Comparison of ENCODE assay signal across 8 cellular contexts in genomic region chr12:96720363-96720705, GRCh38.
A peak's percentile ranks its signal among the peaks of the same experiment; 100 is the strongest.
DNase-seq lines count a peak whose midpoint lies in the region; ATAC-seq, FAIRE-seq and TF ChIP-seq lines count a peak whose summit lies in the region.

No MANE protein-coding gene starts in this region.

- ATAC-seq in GM19467 (IDR thresholded peaks at IDR 0.05; ENCODE audit: unreplicated experiment) (peak; percentile 68), HG03457 (IDR thresholded peaks at IDR 0.05; ENCODE audit: unreplicated experiment) (peak; percentile 86)

- H3K27ac Mint-ChIP-seq in osteocyte (ENCODE audit: unreplicated experiment), result peak overlapping the region; percentile 80

- H3K36me3 Mint-ChIP-seq in osteocyte (ENCODE audit: unreplicated experiment), result no peaks in the 10 kb centered on the region

- no peak for TF ChIP-seq RAD21 in SK-N-SH (IDR thresholded peaks at IDR 0.05; ENCODE audit: low read length)

- no peaks in the 10 kb centered on the region for H3K36me3 ChIP-seq in SK-N-SH (replicated peaks in 1 of 2; ENCODE audit: control insufficient read depth in 1 of 2, insufficient read depth in 2 of 2, low read length in 1 of 2)
- H3K36me3 ChIP-seq in thyroid gland, result no peaks in the 10 kb centered on the region

- H3K27me3 Mint-ChIP-seq in osteocyte (ENCODE audit: unreplicated experiment), result no peaks in the 10 kb centered on the region

- no peak for FAIRE-seq in HTR-8/SVneo (lab: Jason Lieb, UNC)

- peaks cover 6% of the 10 kb centered on the region for H3K4me1 Mint-ChIP-seq in osteocyte (ENCODE audit: unreplicated experiment)

- TF ChIP-seq POLR2A in thyroid gland (IDR thresholded peaks at IDR 0.05), result no peak

- intact Hi-C loops in dorsolateral prefrontal cortex (cut with DNase I) (no loop called here), thyroid gland (cut with DNase I) (no loop called here)

- H2AFZ ChIP-seq in SK-N-SH (ENCODE audit: low read depth), result peak overlapping the region; percentile 61; the same call in 1 of the 2 replicates

- no peaks in the 10 kb centered on the region for H3K9me3 Mint-ChIP-seq in osteocyte (ENCODE audit: unreplicated experiment)

- H3K4me3 ChIP-seq in SK-N-SH (ENCODE audit: low read depth in 2 of 2, low read length in 1 of 2), result peak overlapping the region; percentile 28 to 39; a peak in 3 of 4 replicates
- H3K4me3 ChIP-seq in dorsolateral prefrontal cortex, result peak overlapping the region; percentile 15 to 73 (median 50)
- H3K4me3 ChIP-seq in thyroid gland (replicated peaks in 1 of 3), result peak overlapping the region in 1 of 3 donors; percentile 11

- H3K4me3 Mint-ChIP-seq in osteocyte (ENCODE audit: unreplicated experiment), result peak overlapping the region; percentile 66

- H3K27me3 ChIP-seq in SK-N-SH (ENCODE audit: insufficient read depth) (no peaks in the 10 kb centered on the region), dorsolateral prefrontal cortex (no peaks in the 10 kb centered on the region), thyroid gland (no peaks in the 10 kb centered on the region)

- H3K27ac ChIP-seq in SK-N-SH (ENCODE audit: low read depth in 2 of 2, low read length in 1 of 2) (no peak overlapping the region), dorsolateral prefrontal cortex (peak overlapping the region in 3 of 59 donors; percentile 8 to 25 (median 11)), thyroid gland (no peak overlapping the region)

- CTCF ChIA-PET in SK-N-SH (lab: Yijun Ruan, JAX), result interaction anchor here (1.2 to 1.3 kb wide), 2 partner anchors 14 to 17 kb away, joined by 3 read pairs; no protein-coding TSS in a partner anchor

- POLR2A ChIA-PET in SK-N-SH (lab: Yijun Ruan, JAX), result no interaction called here

- no peaks in the 10 kb centered on the region for H3K9me2 ChIP-seq in SK-N-SH

- H3K9ac ChIP-seq in SK-N-SH, result no peak overlapping the region

- H3K4me1 ChIP-seq in SK-N-SH (ENCODE audit: control insufficient read depth in 1 of 2, insufficient read depth in 2 of 2, low read depth in 1 of 2, low read length in 1 of 2) (no peaks in the 10 kb centered on the region), thyroid gland (no peaks in the 10 kb centered on the region)

- 74% methylated on average over 9 of the region's 9 CpGs for WGBS in SK-N-SH (ENCODE audit: low lambda C conversion rate)
- WGBS in thyroid gland, 2 donors, result 72 to 77% methylated on average over 9 of the region's 9 CpGs

- DNase-seq in DMS79 (lab: John Stamatoyannopoulos, UW) (peak; percentile 38), SK-N-SH (no peak), dorsolateral prefrontal cortex (no peak), osteocyte (ENCODE audit: extremely low spot score, unreplicated experiment) (no peak), HTR-8/SVneo (ENCODE audit: insufficient read length, low spot score) (no peak), thyroid gland (no peak)

- TF ChIP-seq CTCF in SK-N-SH (IDR thresholded peaks at IDR 0.05) (0 out of 2 replicates have a peak, but pooled peaks have one; percentile 12), dorsolateral prefrontal cortex (IDR thresholded peaks at IDR 0.05 in 54 of 56, conservative IDR thresholded peaks at IDR 0.05 in 2 of 56; ENCODE audit: low read depth in 1 of 56, partially characterized antibody in 56 of 56) (no peak), osteocyte (IDR thresholded peaks at IDR 0.05) (no peak), thyroid gland (IDR thresholded peaks at IDR 0.05) (no peak)

- H3K9me3 ChIP-seq in SK-N-SH (no peaks in the 10 kb centered on the region), thyroid gland (no peaks in the 10 kb centered on the region)

- no peaks in the 10 kb centered on the region for H4K20me1 ChIP-seq in SK-N-SH (ENCODE audit: insufficient read depth)

- H3K4me2 ChIP-seq in SK-N-SH, result peak overlapping the region; percentile 16

- H3K79me2 ChIP-seq in SK-N-SH (ENCODE audit: insufficient read depth), result no peaks in the 10 kb centered on the region

- no peaks in the 10 kb centered on the region for H3F3A ChIP-seq in SK-N-SH (replicated peaks; ENCODE audit: insufficient read depth)

- TF ChIP-seq EP300 in SK-N-SH (IDR thresholded peaks at IDR 0.05; ENCODE audit: borderline replicate concordance in 1 of 2, low read depth in 1 of 2, low read length in 1 of 2), result no peak

TF ChIP-seq in SK-N-SH, 30 proteins besides CTCF, POLR2A, EP300 and RAD21:
- TF ChIP-seq POLR2AphosphoS5 (IDR thresholded peaks at IDR 0.05; ENCODE audit: low read depth, low read length) (no peak), MEF2A (IDR thresholded peaks at IDR 0.05; ENCODE audit: borderline replicate concordance, low read depth) (no peak), GABPA (IDR thresholded peaks at IDR 0.05; ENCODE audit: low read depth) (no peak), SIN3A (IDR thresholded peaks at IDR 0.05; ENCODE audit: borderline replicate concordance, low read depth, low read length) (no peak), ELF1 (IDR thresholded peaks at IDR 0.05) (no peak), FOXJ3 (CRISPR knock-in tag; IDR thresholded peaks at IDR 0.05) (no peak), JUND (IDR thresholded peaks at IDR 0.05) (no peak), USF1 (IDR thresholded peaks at IDR 0.05; ENCODE audit: borderline replicate concordance, low read depth) (no peak)
- TF ChIP-seq, protein P1, sequence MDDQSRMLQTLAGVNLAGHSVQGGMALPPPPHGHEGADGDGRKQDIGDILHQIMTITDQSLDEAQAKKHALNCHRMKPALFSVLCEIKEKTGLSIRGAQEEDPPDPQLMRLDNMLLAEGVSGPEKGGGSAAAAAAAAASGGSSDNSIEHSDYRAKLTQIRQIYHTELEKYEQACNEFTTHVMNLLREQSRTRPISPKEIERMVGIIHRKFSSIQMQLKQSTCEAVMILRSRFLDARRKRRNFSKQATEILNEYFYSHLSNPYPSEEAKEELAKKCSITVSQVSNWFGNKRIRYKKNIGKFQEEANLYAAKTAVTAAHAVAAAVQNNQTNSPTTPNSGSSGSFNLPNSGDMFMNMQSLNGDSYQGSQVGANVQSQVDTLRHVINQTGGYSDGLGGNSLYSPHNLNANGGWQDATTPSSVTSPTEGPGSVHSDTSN (IDR thresholded peaks at IDR 0.05), result no peak
